In the genomic region with DNA sequence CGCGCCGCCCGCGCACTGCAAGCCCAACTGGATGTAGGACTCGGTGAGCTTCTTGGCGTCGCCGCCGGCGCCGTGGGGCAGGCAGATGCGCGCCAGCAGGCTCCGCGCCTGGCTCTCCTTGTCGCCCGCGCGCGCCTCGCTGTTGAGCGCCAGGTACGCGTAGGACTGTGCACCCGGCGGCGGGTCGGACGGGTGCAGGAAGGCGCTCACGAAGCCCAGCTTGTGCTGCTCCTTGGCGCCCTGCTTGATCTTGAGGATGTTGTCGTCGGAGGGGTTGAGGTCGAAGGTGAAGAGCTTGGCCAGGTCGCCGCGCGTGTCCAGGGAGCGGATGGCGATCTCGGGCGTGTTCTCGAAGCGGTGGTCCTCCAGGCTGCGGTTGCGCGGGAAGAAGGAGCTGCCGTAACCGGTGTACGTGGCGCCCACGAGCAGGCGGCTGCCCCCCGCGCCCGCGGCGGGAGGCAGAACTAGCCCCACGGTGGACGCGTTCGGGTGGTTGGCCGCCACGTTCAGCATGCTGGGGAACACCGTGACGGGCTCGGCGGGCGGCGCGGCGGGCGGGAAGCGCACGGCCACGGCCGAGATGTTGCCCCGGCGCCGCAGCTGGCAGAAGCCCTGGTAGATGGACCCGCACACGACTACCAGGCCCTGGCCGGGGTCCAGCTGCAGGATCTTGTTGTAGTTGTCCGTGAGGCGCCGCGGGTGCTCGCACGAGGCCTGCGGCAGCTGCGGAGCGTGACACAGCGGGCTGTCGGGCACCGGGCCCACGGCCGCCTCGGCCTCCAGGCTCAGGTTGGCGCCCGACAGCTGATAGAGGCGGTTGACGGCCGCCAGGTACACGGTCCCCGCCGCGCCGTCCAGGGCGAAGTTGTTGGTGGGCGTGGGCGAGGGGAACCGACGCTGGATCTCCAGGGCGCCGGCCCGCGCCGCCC, we compare ENCODE assay signal across 8 cellular contexts. TPM values are rescaled to one million over a fixed set of nuclear protein-coding genes. Genes with fewer than 3 reads are reported as not detected.
DNase-seq lines count a peak whose midpoint lies in the region; ATAC-seq and TF ChIP-seq lines count a peak whose summit lies in the region.

No MANE protein-coding gene starts in this region.

- 0% methylated on average over 37 to 88 of the region's 120 CpGs for WGBS in lower leg skin, 2 donors

- TF ChIP-seq CTCF in lower leg skin (IDR thresholded peaks at IDR 0.05), result no peak

- no peak for TF ChIP-seq POLR2A in lower leg skin (IDR thresholded peaks at IDR 0.05)

- ATAC-seq in HG02970 (IDR thresholded peaks at IDR 0.05; ENCODE audit: low FRiP score, unreplicated experiment), result no peak

- peak; percentile 20 for DNase-seq in DMS114 treated with DMSO at 0.1 percent for 48 hours (lab: John Stamatoyannopoulos, UW; ENCODE audit: unreplicated experiment)
- DNase-seq in LoVo (ENCODE audit: low spot score), result peak; percentile 18
- DNase-seq in activated CD4-positive, CD25-positive, alpha-beta regulatory T cell (lab: John Stamatoyannopoulos, UW), result peak in 3 of 4 experiments; percentile 14 to 27 (median 24)
- peak; percentile 19 for DNase-seq in dedifferentiated amniotic fluid mesenchymal stem cell (ENCODE audit: extremely low spot score)
- DNase-seq in lower leg skin (ENCODE audit: low spot score in 2 of 2), result no peak
- DNase-seq in stimulated activated naive CD4-positive, alpha-beta T cell (lab: John Stamatoyannopoulos, UW), result peak in 5 of 6 experiments; percentile 22 to 55 (median 36)
- no peak for DNase-seq in SW 1271 (lab: John Stamatoyannopoulos, UW)

- peak overlapping the region; percentile 43 for H3K4me3 ChIP-seq in lower leg skin (ENCODE audit: low read depth, poor library complexity, severe bottlenecking)

- intact Hi-C loops in lower leg skin (cut with DNase I; ENCODE audit: low total_unique reads), result no loop called here

RNA-seq across cellular contexts. Expression of a gene that starts 0.6 kb away (rescaled TPM):
- total RNA-seq in lower leg skin, result 10 to 100 TPM; 24.0 to 42.6 (median 30.3) TPM

Comparison
In these comparisons a context has a peak if more than half of its experiments do, and no peak if none do; other contexts are left out.
1. DNase-seq: peak in DMS114 treated with DMSO at 0.1 percent for 48 hours (single experiment), LoVo (single experiment), activated CD4-positive, CD25-positive, alpha-beta regulatory T cell (3 of 4), dedifferentiated amniotic fluid mesenchymal stem cell (single experiment) and stimulated activated naive CD4-positive, alpha-beta T cell (5 of 6); none in lower leg skin (0 of 2) and SW 1271 (0 of 2).